2 cellular contexts compared by ENCODE assay signal in genomic region chr14:98834119-98834518, GRCh38.
TF ChIP-seq lines count a peak whose summit lies in the region.

No MANE protein-coding gene starts in this region.

TF ChIP-seq in IMR-90, 13 proteins besides CTCF, POLR2A, EP300 and RAD21:
- TF ChIP-seq RFX5 (IDR thresholded peaks at IDR 0.05; ENCODE audit: low read depth, low read length) (no peak), BHLHE40 (IDR thresholded peaks at IDR 0.05; ENCODE audit: low read depth, low read length) (no peak), NFE2L2 (IDR thresholded peaks at IDR 0.05; ENCODE audit: low read depth, low read length) (peak; percentile 35; the same call in 1 of the 2 replicates)

TF ChIP-seq in H1, 55 proteins besides CTCF, POLR2A, EP300 and RAD21:
- no peak for TF ChIP-seq POU5F1 (IDR thresholded peaks at IDR 0.05; ENCODE audit: low read depth, low read length)
- TF ChIP-seq CTBP2 (IDR thresholded peaks at IDR 0.05; ENCODE audit: borderline replicate concordance, insufficient read depth, insufficient read length, low read length): no peak
- TF ChIP-seq MAFK (IDR thresholded peaks at IDR 0.05; ENCODE audit: low read depth, low read length): peak; percentile 19; the same call in 1 of the 2 replicates
- peak; percentile 43; the same call in 1 of the 2 replicates for TF ChIP-seq BACH1 (IDR thresholded peaks at IDR 0.05; ENCODE audit: low read length)
